8 cellular contexts compared by ENCODE assay signal in genomic region chr9:2570615-2571479, GRCh38.
DNase-seq lines count a peak whose midpoint lies in the region; ATAC-seq lines count a peak whose summit lies in the region.

No MANE protein-coding gene starts in this region.

- ATAC-seq in GM18511 (IDR thresholded peaks at IDR 0.05; ENCODE audit: unreplicated experiment), result peak; percentile 94
- peak; percentile 81 for ATAC-seq in HG03095 (IDR thresholded peaks at IDR 0.05; ENCODE audit: unreplicated experiment)
- ATAC-seq in stimulated activated naive CD8-positive, alpha-beta T cell treated with anti-CD3 and anti-CD28 coated beads, Interleukin-15, Interleukin-2, amounts not matched to agents 100 U/mL and 50 U/mL, for 24 hours, result peak; percentile 71

- DNase-seq in AG08395 (ENCODE audit: low spot score), result peak; percentile 9
- DNase-seq in NCI-H2196 (lab: John Stamatoyannopoulos, UW; ENCODE audit: unreplicated experiment), result peak; percentile 99
- DNase-seq in amniotic epithelial cell (ENCODE audit: low read depth), result peak; percentile 92
- DNase-seq in left kidney (ENCODE audit: low read depth, low spot score), result peak; percentile 57
- peak; percentile 37 for DNase-seq in stimulated activated naive CD8-positive, alpha-beta T cell treated with anti-CD3 and anti-CD28 coated beads, Interleukin-15, Interleukin-2, amounts not matched to agents 100 U/mL and 50 U/mL, for 24 hours
- no peak for DNase-seq in midbrain (lab: John Stamatoyannopoulos, UW)
